Comparison of ENCODE assay signal across 1 cellular context in genomic region chr16:14320406-14320805, GRCh38.
TF ChIP-seq lines count a peak whose summit lies in the region.

No MANE protein-coding gene starts in this region.

TF ChIP-seq in GM12878, 131 proteins besides CTCF, POLR2A, EP300 and RAD21:
- TF ChIP-seq IRF5 (IDR thresholded peaks at IDR 0.05; ENCODE audit: borderline replicate concordance) = no peak
- no peak for TF ChIP-seq TCF7 (IDR thresholded peaks at IDR 0.05; ENCODE audit: borderline replicate concordance)
- TF ChIP-seq RELB (IDR thresholded peaks at IDR 0.05; ENCODE audit: low read depth) = no peak
- no peak for TF ChIP-seq HDGF (IDR thresholded peaks at IDR 0.05)
- no peak for TF ChIP-seq RAD51 (IDR thresholded peaks at IDR 0.05)
- TF ChIP-seq MXI1 (IDR thresholded peaks at IDR 0.05; ENCODE audit: low read depth, low read length) = no peak
- TF ChIP-seq IRF3 (IDR thresholded peaks at IDR 0.05) = no peak
- TF ChIP-seq FOXK2 (IDR thresholded peaks at IDR 0.05) = no peak
- TF ChIP-seq BHLHE40 (IDR thresholded peaks at IDR 0.05; ENCODE audit: borderline replicate concordance in 1 of 2, low read depth in 2 of 2, low read length in 1 of 2) = no peak
- TF ChIP-seq ZNF207 (IDR thresholded peaks at IDR 0.05; ENCODE audit: borderline replicate concordance) = no peak
